ENCODE assay signal across 30 cellular contexts in genomic region chr7:10727636-10728035, GRCh38.
DNase-seq lines count a peak whose midpoint lies in the region; ATAC-seq lines count a peak whose summit lies in the region.
"Had no signal": no experiment of that assay in that cellular context is flagged by ENCODE, and none has a peak within 500 bp of the region (broad histone marks: within the 10 kb centered on the region; RNA-seq: fewer than 3 reads in every experiment).

No MANE protein-coding gene starts in this region.

- peaks cover 2% of the 10 kb centered on the region for H3K9me3 Mint-ChIP-seq in natural killer cell treated with Interleukin-12 subunit alpha and Interleukin-12 subunit beta and Interleukin-15 and Interleukin-18, amount 100 ng/mL, for 72 hours
- H3K9me3 Mint-ChIP-seq: CD4-positive, alpha-beta T cell; CD8-positive, alpha-beta T cell had no signal

- ATAC-seq in natural killer cell treated with Interleukin-12 subunit alpha and Interleukin-12 subunit beta and Interleukin-15 and Interleukin-18, amount 100 ng/mL, for 72 hours, result no peak
- no peak for ATAC-seq in HG03460 (IDR thresholded peaks at IDR 0.05; ENCODE audit: unreplicated experiment)
- ATAC-seq: A549; CD8-positive, alpha-beta T cell had no signal

- H3K27ac Mint-ChIP-seq in natural killer cell treated with Interleukin-12 subunit alpha and Interleukin-12 subunit beta and Interleukin-15 and Interleukin-18, amount 100 ng/mL, for 72 hours, result no peak overlapping the region
- H3K27ac Mint-ChIP-seq: B cell; CD14-positive monocyte; CD4-positive, alpha-beta memory T cell; CD4-positive, alpha-beta T cell; CD4-positive, CD25-positive, alpha-beta regulatory T cell; CD8-positive, alpha-beta memory T cell; CD8-positive, alpha-beta T cell had no signal

- no peak overlapping the region for H3K4me3 Mint-ChIP-seq in natural killer cell treated with Interleukin-12 subunit alpha and Interleukin-12 subunit beta and Interleukin-15 and Interleukin-18, amount 100 ng/mL, for 72 hours
- H3K4me3 Mint-ChIP-seq: B cell; CD14-positive monocyte; CD4-positive, alpha-beta memory T cell; CD4-positive, alpha-beta T cell; CD4-positive, CD25-positive, alpha-beta regulatory T cell; CD8-positive, alpha-beta memory T cell; CD8-positive, alpha-beta T cell had no signal

- in situ Hi-C loops in G401 (cut with HindIII; ENCODE audit: low sequenced_read_pairs), result no loop called here

- peaks cover 5 to 7% of the 10 kb centered on the region in 2 donors for H3K27me3 Mint-ChIP-seq in natural killer cell treated with Interleukin-12 subunit alpha and Interleukin-12 subunit beta and Interleukin-15 and Interleukin-18, amount 100 ng/mL, for 72 hours
- H3K27me3 Mint-ChIP-seq: CD4-positive, alpha-beta T cell; CD4-positive, CD25-positive, alpha-beta regulatory T cell; CD8-positive, alpha-beta memory T cell had no signal

- peak; percentile 81 for DNase-seq in G401 (ENCODE audit: low spot score)
- DNase-seq in cerebellar cortex (ENCODE audit: low spot score), result peak; percentile 77
- peak; percentile 13 to 56 for DNase-seq in cerebellar nuclear complex (lab: John Stamatoyannopoulos, UW)
- DNase-seq in cerebellum (ENCODE audit: low spot score), result peak; percentile 41
- DNase-seq in natural killer cell treated with Interleukin-12 subunit alpha and Interleukin-12 subunit beta and Interleukin-15 and Interleukin-18, amount 100 ng/mL, for 72 hours (ENCODE audit: low spot score), result no peak
- DNase-seq in NCI-H1105 (lab: John Stamatoyannopoulos, UW), result no peak
- no peak for DNase-seq in NCI-H2171 treated with DMSO at 0.1 percent for 48 hours (lab: John Stamatoyannopoulos, UW)
- DNase-seq: 8988T; ACHN; AML-193; BE2C; Caco-2; Calu3; CD4-positive, alpha-beta memory T cell; CD4-positive, alpha-beta T cell; CD4-positive, CD25-positive, alpha-beta regulatory T cell; CD8-positive, alpha-beta memory T cell; CD8-positive, alpha-beta T cell; COR-L47; DMS 273 treated with DMSO at 0.1 percent for 48 hours; DMS153; DMS53; DMS79; DMS79 treated with DMSO at 0.1 percent for 48 hours; DND-41; EL had no signal

- H3K36me3 Mint-ChIP-seq in natural killer cell treated with Interleukin-12 subunit alpha and Interleukin-12 subunit beta and Interleukin-15 and Interleukin-18, amount 100 ng/mL, for 72 hours, result no peaks in the 10 kb centered on the region
- H3K36me3 Mint-ChIP-seq: CD14-positive monocyte; CD4-positive, alpha-beta memory T cell; CD4-positive, CD25-positive, alpha-beta regulatory T cell; CD8-positive, alpha-beta memory T cell; CD8-positive, alpha-beta T cell had no signal

- H3K4me1 Mint-ChIP-seq in natural killer cell treated with Interleukin-12 subunit alpha and Interleukin-12 subunit beta and Interleukin-15 and Interleukin-18, amount 100 ng/mL, for 72 hours (ENCODE audit: low read depth in 2 of 2), result peaks cover 0 to 3% of the 10 kb centered on the region in 2 donors
- H3K4me1 Mint-ChIP-seq: B cell; CD14-positive monocyte; CD4-positive, alpha-beta memory T cell; CD4-positive, CD25-positive, alpha-beta regulatory T cell; CD8-positive, alpha-beta memory T cell had no signal

Comparison
In these comparisons a context has a peak if more than half of its experiments do, and no peak if none do; other contexts are left out.
1. DNase-seq: peak in G401 (single experiment), cerebellar cortex (single experiment), cerebellar nuclear complex (2 of 2) and cerebellum (single experiment); none in natural killer cell treated with Interleukin-12 subunit alpha and Interleukin-12 subunit beta and Interleukin-15 and Interleukin-18, amount 100 ng/mL, for 72 hours (single experiment), NCI-H1105 (single experiment) and NCI-H2171 treated with DMSO at 0.1 percent for 48 hours (single experiment).